In genomic region chr6:42078391-42078790, GRCh38 we compare ENCODE assay signal across 18 cellular contexts. TPM values are rescaled to one million over a fixed set of nuclear protein-coding genes. Genes with fewer than 3 reads are reported as not detected.
DNase-seq lines count a peak whose midpoint lies in the region; ATAC-seq and TF ChIP-seq lines count a peak whose summit lies in the region.
"Had no signal": no experiment of that assay in that cellular context is flagged by ENCODE, and none has a peak within 500 bp of the region (broad histone marks: within the 10 kb centered on the region; RNA-seq: fewer than 3 reads in every experiment).

No MANE protein-coding gene starts in this region.

- intact Hi-C loops in left ventricle myocardium inferior (cut with micrococcal nuclease) (no loop called here), left ventricle myocardium superior (cut with micrococcal nuclease) (loop anchor here (5.0 kb wide), 1 partner anchor 89 kb away; no protein-coding TSS in a partner anchor), right cardiac atrium (cut with DNase I) (no loop called here)

- POLR2A ChIA-PET in RWPE1 (lab: Yijun Ruan, JAX; ENCODE audit: low non-redundant PET): no interaction called here

- CTCF ChIA-PET in RWPE1 (lab: Yijun Ruan, JAX): no interaction called here

- peaks cover 67% of the 10 kb centered on the region for H3K36me3 ChIP-seq in left ventricle myocardium inferior

- DNase-seq in left ventricle myocardium inferior: no peak
- DNase-seq in left ventricle myocardium superior: no peak
- DNase-seq in RWPE1 (ENCODE audit: low spot score): no peak
- DNase-seq in myocyte (ENCODE audit: low read depth): peak; percentile 10
- no peak for DNase-seq in right cardiac atrium
- DNase-seq in NCI-H1417 (lab: John Stamatoyannopoulos, UW): no peak
- DNase-seq: EL, GF-D8, MM.1S, NCI-H1092, NCI-H1436 treated with DMSO at 0.1 percent for 48 hours, NCI-H2029, NCI-H345, NCI-H524 treated with DMSO at 0.1 percent for 48 hours, NCI-H82, SHP77 had no signal

- no peak for ATAC-seq in left ventricle myocardium superior
- no peak for ATAC-seq in HG03469 (IDR thresholded peaks at IDR 0.05; ENCODE audit: unreplicated experiment)
- no peak for ATAC-seq in right cardiac atrium
- ATAC-seq: K562 had no signal

- WGBS in right cardiac atrium: 85% methylated on average over 11 of the region's 11 CpGs

- H3K4me1 ChIP-seq in left ventricle myocardium inferior (peaks cover 32% of the 10 kb centered on the region), right cardiac atrium (ENCODE audit: control insufficient read depth, insufficient read depth, low read length) (peaks cover 1% of the 10 kb centered on the region)

- H3K27me3 ChIP-seq in left ventricle myocardium inferior (ENCODE audit: low read depth) (no peaks in the 10 kb centered on the region), right cardiac atrium (ENCODE audit: control insufficient read depth, insufficient read depth) (no peaks in the 10 kb centered on the region)

- H3K27ac ChIP-seq in left ventricle myocardium inferior (replicated peaks): peak overlapping the region; percentile 31
- H3K27ac ChIP-seq in RWPE1: peak overlapping the region; percentile 28; the same call in 1 of the 2 replicates
- no peak overlapping the region for H3K27ac ChIP-seq in right cardiac atrium (ENCODE audit: low read length)

- H3K9me3 ChIP-seq in left ventricle myocardium inferior (replicated peaks) (no peaks in the 10 kb centered on the region), right cardiac atrium (ENCODE audit: control insufficient read depth, low read length) (no peaks in the 10 kb centered on the region)

- no peak for TF ChIP-seq CTCF in left ventricle myocardium inferior (IDR thresholded peaks at IDR 0.05; ENCODE audit: borderline replicate concordance)
- TF ChIP-seq CTCF in RWPE1 (conservative IDR thresholded peaks at IDR 0.05; ENCODE audit: low read depth): no peak

- H3K4me3 ChIP-seq in left ventricle myocardium inferior: no peak overlapping the region
- no peak overlapping the region for H3K4me3 ChIP-seq in right cardiac atrium (ENCODE audit: low read length)
- H3K4me3 ChIP-seq: K562 had no signal

RNA-seq across cellular contexts. Expression of gene TAF8, which starts 28.1 kb away (rescaled TPM):
- total RNA-seq in left ventricle myocardium inferior (28.5 TPM), left ventricle myocardium superior (32.2 TPM), myocyte (18.9 and 25.1 TPM in 2 replicates), right cardiac atrium (10 to 100 TPM; 21.6 to 29.6 (median 26.9) TPM)
- 10.4 TPM for polyA plus RNA-seq in myocyte (2012)
- polyA plus RNA-seq in right cardiac atrium: 21.8 TPM
